ENCODE assay signal across 2 cellular contexts in the genomic region with DNA sequence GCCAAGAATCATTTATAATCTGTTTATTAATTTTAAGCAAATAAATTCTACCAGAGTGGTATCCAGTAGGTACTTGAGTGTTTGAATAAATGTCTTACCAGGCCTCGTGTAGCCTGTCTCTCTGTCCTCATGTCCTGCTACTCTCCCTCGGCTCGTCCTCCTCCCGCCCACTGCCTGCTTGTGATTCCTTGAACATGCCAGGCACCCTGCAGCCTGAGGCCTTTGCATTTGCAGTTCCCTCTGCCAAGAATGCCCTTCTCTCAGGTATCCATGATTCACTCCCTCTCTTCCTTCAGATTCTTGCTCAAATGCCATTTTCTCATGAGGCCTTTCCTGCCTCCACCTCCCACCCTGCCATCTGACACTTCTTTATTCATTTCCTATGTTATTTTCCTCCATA.
TF ChIP-seq lines count a peak whose summit lies in the region.

No MANE protein-coding gene starts in this region.

TF ChIP-seq in H1, 55 proteins besides CTCF, POLR2A, EP300 and RAD21:
- TF ChIP-seq MAX (IDR thresholded peaks at IDR 0.05) (peak; percentile 51), EGR1 (IDR thresholded peaks at IDR 0.05; ENCODE audit: borderline replicate concordance, low read depth, low read length) (no peak), E2F6 (IDR thresholded peaks at IDR 0.05) (peak; percentile 79), FOSL1 (IDR thresholded peaks at IDR 0.05; ENCODE audit: insufficient read depth, low read depth, low read length) (no peak)
TF ChIP-seq in H1: peak in this region for 2.

TF ChIP-seq in HepG2, 621 proteins besides CTCF, POLR2A, EP300 and RAD21 (continued from another document):
- TF ChIP-seq, protein P1, sequence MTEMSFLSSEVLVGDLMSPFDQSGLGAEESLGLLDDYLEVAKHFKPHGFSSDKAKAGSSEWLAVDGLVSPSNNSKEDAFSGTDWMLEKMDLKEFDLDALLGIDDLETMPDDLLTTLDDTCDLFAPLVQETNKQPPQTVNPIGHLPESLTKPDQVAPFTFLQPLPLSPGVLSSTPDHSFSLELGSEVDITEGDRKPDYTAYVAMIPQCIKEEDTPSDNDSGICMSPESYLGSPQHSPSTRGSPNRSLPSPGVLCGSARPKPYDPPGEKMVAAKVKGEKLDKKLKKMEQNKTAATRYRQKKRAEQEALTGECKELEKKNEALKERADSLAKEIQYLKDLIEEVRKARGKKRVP (CRISPR knock-in tag; IDR thresholded peaks at IDR 0.05): no peak
- TF ChIP-seq ELF3 (CRISPR knock-in tag; IDR thresholded peaks at IDR 0.05): no peak
- no peak for TF ChIP-seq TARDBP (CRISPR knock-in tag; IDR thresholded peaks at IDR 0.05)
- TF ChIP-seq ZNF557 (CRISPR knock-in tag; IDR thresholded peaks at IDR 0.05): no peak
- TF ChIP-seq, protein P2, sequence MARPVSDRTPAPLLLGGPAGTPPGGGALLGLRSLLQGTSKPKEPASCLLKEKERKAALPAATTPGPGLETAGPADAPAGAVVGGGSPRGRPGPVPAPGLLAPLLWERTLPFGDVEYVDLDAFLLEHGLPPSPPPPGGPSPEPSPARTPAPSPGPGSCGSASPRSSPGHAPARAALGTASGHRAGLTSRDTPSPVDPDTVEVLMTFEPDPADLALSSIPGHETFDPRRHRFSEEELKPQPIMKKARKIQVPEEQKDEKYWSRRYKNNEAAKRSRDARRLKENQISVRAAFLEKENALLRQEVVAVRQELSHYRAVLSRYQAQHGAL (CRISPR knock-in tag; IDR thresholded peaks at IDR 0.05; ENCODE audit: not compliant biosample characterization): no peak
